ENCODE assay signal across 14 cellular contexts in genomic region chr18:66826211-66826610, GRCh38.
DNase-seq lines count a peak whose midpoint lies in the region; ATAC-seq and FAIRE-seq lines count a peak whose summit lies in the region.
"Had no signal": no experiment of that assay in that cellular context is flagged by ENCODE, and none has a peak within 500 bp of the region (broad histone marks: within the 10 kb centered on the region; RNA-seq: fewer than 3 reads in every experiment).

No MANE protein-coding gene starts in this region.

- peak; percentile 76 for ATAC-seq in left lobe of liver
- ATAC-seq: GM23338 had no signal

- peak; percentile 5 for DNase-seq in NCI-H1436 (lab: John Stamatoyannopoulos, UW)
- no peak for DNase-seq in NCI-H1436 treated with DMSO at 0.1 percent for 48 hours (lab: John Stamatoyannopoulos, UW)
- DNase-seq in NCI-H2081 treated with DMSO at 0.1 percent for 48 hours (lab: John Stamatoyannopoulos, UW) = peak; percentile 53
- DNase-seq in NCI-H748 (lab: John Stamatoyannopoulos, UW; ENCODE audit: unreplicated experiment) = peak; percentile 93
- DNase-seq in left lobe of liver (ENCODE audit: low spot score) = no peak
- DNase-seq in frontal cortex (ENCODE audit: low spot score in 2 of 2) = no peak
- DNase-seq in RPMI8226 = no peak
- DNase-seq in pons (ENCODE audit: low spot score) = no peak
- DNase-seq: DMS 273 treated with DMSO at 0.1 percent for 48 hours, NCI-H526 treated with DMSO at 0.1 percent for 48 hours, SHP77 treated with DMSO at 0.1 percent for 48 hours, T-helper 2 cell had no signal

- FAIRE-seq in frontal cortex (lab: Jason Lieb, UNC) = no peak
- FAIRE-seq: RCC 7860 had no signal

Comparison
In these comparisons a context has a peak if more than half of its experiments do, and no peak if none do; other contexts are left out.
1. DNase-seq: peak in NCI-H1436 (single experiment), NCI-H2081 treated with DMSO at 0.1 percent for 48 hours (single experiment) and NCI-H748 (single experiment); none in NCI-H1436 treated with DMSO at 0.1 percent for 48 hours (single experiment), left lobe of liver (single experiment), frontal cortex (0 of 2), RPMI8226 (single experiment) and pons (single experiment).